Comparison of ENCODE assay signal across 15 cellular contexts in the genomic region with DNA sequence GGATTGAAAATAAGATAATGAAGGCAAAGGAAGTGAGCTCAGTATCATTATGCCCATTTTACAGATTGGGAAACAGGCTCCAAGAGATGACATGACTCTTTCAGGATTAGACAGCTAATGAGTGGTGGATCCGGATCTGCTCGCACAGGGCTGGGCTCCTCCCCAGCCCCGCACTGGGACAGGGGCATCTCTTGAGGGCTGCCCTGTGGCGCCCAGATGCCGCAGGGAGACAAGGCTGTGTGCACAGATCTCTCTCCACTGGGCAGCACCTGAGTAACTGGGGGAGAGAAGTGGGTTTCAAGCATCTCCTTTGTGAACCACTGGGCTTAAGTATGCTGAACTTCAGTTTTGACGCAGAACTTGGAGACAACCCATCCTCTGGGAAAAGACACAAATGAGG. TPM values are rescaled to one million over a fixed set of nuclear protein-coding genes. Genes with fewer than 3 reads are reported as not detected.
"Had no signal": no experiment of that assay in that cellular context is flagged by ENCODE, and none has a peak within 500 bp of the region (broad histone marks: within the 10 kb centered on the region; RNA-seq: fewer than 3 reads in every experiment).

No MANE protein-coding gene starts in this region.

- ATAC-seq: activated T-helper 17 cell treated with anti-CD3 and anti-CD28 coated beads, Interleukin-2, amount 50 U/mL, for 72 hours; natural killer cell; stimulated activated naive CD8-positive, alpha-beta T cell treated with anti-CD3 and anti-CD28 coated beads, Interleukin-15, amount 100 ng/mL, for 72 hours had no signal

- H3K9me3 ChIP-seq: SK-N-SH had no signal

- DNase-seq: activated CD4-positive, alpha-beta T cell treated with anti-CD3 and anti-CD28 coated beads, Interleukin-2, amount 10 ng/mL, durations not matched to agents 24 days and 14 days; activated naive CD4-positive, alpha-beta T cell treated with anti-CD3 and anti-CD28 coated beads for 36 hours; cerebellar nuclear complex; endodermal cell; erythroblast; hypothalamus; mammary epithelial cell; natural killer cell; SK-N-SH; stimulated activated CD4-positive, alpha-beta T cell treated with anti-CD3 and anti-CD28 coated beads, Interleukin-4, amount 100 ng/mL, for 4 hours; stimulated activated naive CD8-positive, alpha-beta T cell treated with anti-CD3 and anti-CD28 coated beads, Interleukin-15, amount 100 ng/mL, for 72 hours; T-helper 1 cell had no signal

- H3K27me3 ChIP-seq: adrenal gland had no signal

- H3K4me1 ChIP-seq: adrenal gland had no signal

- H3K4me3 ChIP-seq: adrenal gland had no signal

- H3K36me3 ChIP-seq: adrenal gland had no signal

RNA-seq across cellular contexts. Expression of gene ADAMTS2, which starts 43.9 kb away (rescaled TPM):
- total RNA-seq: activated CD4-positive, alpha-beta T cell treated with anti-CD3 and anti-CD28 coated beads, Interleukin-2, amount 10 ng/mL, durations not matched to agents 24 days and 14 days; activated naive CD4-positive, alpha-beta T cell treated with anti-CD3 and anti-CD28 coated beads for 36 hours; activated T-helper 17 cell treated with anti-CD3 and anti-CD28 coated beads, Interleukin-2, amount 50 U/mL, for 72 hours; dermis microvascular lymphatic vessel endothelial cell had no signal
